In genomic region chr5:160260881-160261815, GRCh38 we compare ENCODE assay signal across 7 cellular contexts. TPM values are rescaled to one million over a fixed set of nuclear protein-coding genes. Genes with fewer than 3 reads are reported as not detected.
DNase-seq lines count a peak whose midpoint lies in the region; ATAC-seq and TF ChIP-seq lines count a peak whose summit lies in the region.

No MANE protein-coding gene starts in this region.

- H3K36me3 ChIP-seq in cardiac muscle cell, result peaks cover 11% of the 10 kb centered on the region
- peaks cover 0 to 30% (median 0%) of the 10 kb centered on the region in 6 donors for H3K36me3 ChIP-seq in spleen

- H3K36me3 Mint-ChIP-seq in osteocyte (ENCODE audit: unreplicated experiment), result peaks cover 14% of the 10 kb centered on the region

- no peak overlapping the region for H3K4me3 ChIP-seq in cardiac muscle cell
- H3K4me3 ChIP-seq in spleen, result no peak overlapping the region

- no peak overlapping the region for H3K4me3 Mint-ChIP-seq in osteocyte (ENCODE audit: unreplicated experiment)

- H3K9me3 ChIP-seq in cardiac muscle cell (ENCODE audit: low read depth) (no peaks in the 10 kb centered on the region), spleen (no peaks in the 10 kb centered on the region)

- H3K27ac ChIP-seq in cardiac muscle cell (peak overlapping the region; percentile 89), spleen (peak overlapping the region in 7 of 8 donors; percentile 10 to 43 (median 20))

- peaks cover 4% of the 10 kb centered on the region for H3K4me1 Mint-ChIP-seq in osteocyte (ENCODE audit: unreplicated experiment)

- no peaks in the 10 kb centered on the region for H3K27me3 ChIP-seq in cardiac muscle cell
- H3K27me3 ChIP-seq in spleen (replicated peaks in 1 of 7), result peaks cover 0 to 6% (median 0%) of the 10 kb centered on the region in 7 donors

- H3K27ac Mint-ChIP-seq in osteocyte (ENCODE audit: unreplicated experiment), result no peak overlapping the region

- no peaks in the 10 kb centered on the region for H3K27me3 Mint-ChIP-seq in osteocyte (ENCODE audit: unreplicated experiment)

- no peaks in the 10 kb centered on the region for H3K9me3 Mint-ChIP-seq in osteocyte (ENCODE audit: unreplicated experiment)

- peaks cover 36% of the 10 kb centered on the region for H3K4me1 ChIP-seq in cardiac muscle cell (ENCODE audit: low read depth)
- peaks cover 17 to 45% (median 29%) of the 10 kb centered on the region in 6 donors for H3K4me1 ChIP-seq in spleen

- TF ChIP-seq POLR2A in spleen (IDR thresholded peaks at IDR 0.05), result no peak

- peak; percentile 60 for DNase-seq in NCI-H2029 (lab: John Stamatoyannopoulos, UW)
- DNase-seq in cardiac muscle cell (ENCODE audit: low read depth in 1 of 2, low spot score in 1 of 2), result peak; percentile 67 to 98
- DNase-seq in spleen, result peak; percentile 80
- DNase-seq in osteocyte (ENCODE audit: extremely low spot score, unreplicated experiment), result no peak
- no peak for DNase-seq in NCI-H69 (lab: John Stamatoyannopoulos, UW)
- DNase-seq in cerebellar nuclear complex (lab: John Stamatoyannopoulos, UW), result no peak

- WGBS in spleen, 5 donors, result 24 to 42% (median 27%) methylated on average over 18 to 22 of the region's 22 CpGs

- intact Hi-C loops in spleen (cut with DNase I; ENCODE audit: low total_unique reads), result no loop called here

- TF ChIP-seq CTCF in cardiac muscle cell (IDR thresholded peaks at IDR 0.05; ENCODE audit: low read depth, low read length), result no peak
- TF ChIP-seq CTCF in spleen (IDR thresholded peaks at IDR 0.05 in 8 of 11, conservative IDR thresholded peaks at IDR 0.05 in 3 of 11), result no peak
- TF ChIP-seq CTCF in osteocyte (IDR thresholded peaks at IDR 0.05), result no peak

- ATAC-seq in GM21447 (IDR thresholded peaks at IDR 0.05; ENCODE audit: unreplicated experiment), result peak; percentile 50

RNA-seq across cellular contexts. Expression of gene FABP6, which starts 31.8 kb away (rescaled TPM):
- total RNA-seq in cardiac muscle cell, result not detected in 2 replicates
- 0.34 TPM in 1 of 2 replicates, not detected in the other for polyA plus RNA-seq in cardiac muscle cell
- not detected for total RNA-seq in spleen
- under 1 TPM in 1 of 3 donors, not detected in 2; 0.24 TPM for polyA plus RNA-seq in spleen
- not detected in 2 replicates for total RNA-seq in osteocyte

RNA-seq across cellular contexts. Expression of gene CCNJL, which starts 51.2 kb away (rescaled TPM):
- total RNA-seq in cardiac muscle cell, result 14.2 and 16.1 TPM in 2 replicates
- 12.1 and 14.1 TPM in 2 replicates for polyA plus RNA-seq in cardiac muscle cell
- 10 to 100 TPM; 11.7 to 24.9 (median 19.3) TPM for total RNA-seq in spleen
- 1 to 10 TPM; 1.3 to 3.4 (median 1.8) TPM for polyA plus RNA-seq in spleen
- total RNA-seq in osteocyte, result 8.2 and 8.4 TPM in 2 replicates

Comparison
In these comparisons a context has a peak if more than half of its experiments do, and no peak if none do; other contexts are left out.
1. DNase-seq: peak in NCI-H2029 (single experiment), cardiac muscle cell (2 of 2) and spleen (single experiment); none in osteocyte (single experiment), NCI-H69 (single experiment) and cerebellar nuclear complex (0 of 2).